ENCODE assay signal across 16 cellular contexts in genomic region chr15:101332061-101332467, GRCh38.
"Had no signal": no experiment of that assay in that cellular context is flagged by ENCODE, and none has a peak within 500 bp of the region (broad histone marks: within the 10 kb centered on the region; RNA-seq: fewer than 3 reads in every experiment).

No MANE protein-coding gene starts in this region.

- H3K27ac ChIP-seq: ascending aorta, foreskin keratinocyte, transverse colon, vagina had no signal

- H3K27me3 Mint-ChIP-seq: activated CD4-positive, alpha-beta T cell treated with anti-CD3 and anti-CD28 coated beads, Interleukin-2, amount 10 ng/mL, durations not matched to agents 7 days and 5 days had no signal

- ATAC-seq: foreskin keratinocyte had no signal

- DNase-seq: activated CD4-positive, alpha-beta T cell treated with anti-CD3 and anti-CD28 coated beads, Interleukin-2, amount 10 ng/mL, durations not matched to agents 7 days and 5 days; activated gamma-delta T cell; activated T-cell treated with anti-CD3 and anti-CD28 coated beads, Interleukin-2, amount 50 U/mL, for 48 hours; effector memory CD4-positive, alpha-beta T cell; foreskin keratinocyte; glutamatergic neuron; midbrain; stimulated activated CD4-positive, alpha-beta T cell treated with anti-CD3 and anti-CD28 coated beads, Interleukin-15, amount 100 ng/mL, for 24 hours; stimulated activated CD4-positive, alpha-beta T cell treated with anti-CD3 and anti-CD28 coated beads, Interleukin-4, amount 100 ng/mL, for 24 hours; stimulated activated CD8-positive, alpha-beta memory T cell treated with anti-CD3 and anti-CD28 coated beads, Interleukin-4, amount 100 ng/mL, for 48 hours; stimulated activated naive CD4-positive, alpha-beta T cell treated with Interleukin-2 at 50 U/mL for 16 hours; T-helper 9 cell; transverse colon had no signal

- H3K4me3 ChIP-seq: ascending aorta, transverse colon, vagina had no signal

- H3K27ac Mint-ChIP-seq: dendritic cell treated with granulocyte-macrophage colony-stimulating factor and Interleukin-4, amounts not matched to agents 40 ng/mL and 50 ng/mL, for 4 days had no signal

- H3K9me3 ChIP-seq: ascending aorta, transverse colon, vagina had no signal

- H3K27me3 ChIP-seq: ascending aorta, foreskin keratinocyte, transverse colon, vagina had no signal

- H3K4me3 Mint-ChIP-seq: activated CD4-positive, alpha-beta T cell treated with anti-CD3 and anti-CD28 coated beads, Interleukin-2, amount 10 ng/mL, durations not matched to agents 7 days and 5 days; dendritic cell treated with granulocyte-macrophage colony-stimulating factor and Interleukin-4, amounts not matched to agents 40 ng/mL and 50 ng/mL, for 4 days had no signal
